In genomic region chr12:93784339-93785086, GRCh38 we compare ENCODE assay signal across 1 cellular context.
A peak's percentile ranks its signal among the peaks of the same experiment; 100 is the strongest.
TF ChIP-seq lines count a peak whose summit lies in the region.

No MANE protein-coding gene starts in this region.

TF ChIP-seq in liver, 16 proteins besides CTCF, POLR2A, EP300 and RAD21 (continued from another document):
- TF ChIP-seq REST (IDR thresholded peaks at IDR 0.05) = no peak
- TF ChIP-seq TAF1 (conservative IDR thresholded peaks at IDR 0.05) = no peak
- TF ChIP-seq FOXA1 (IDR thresholded peaks at IDR 0.05) = no peak
- TF ChIP-seq HNF4A (conservative IDR thresholded peaks at IDR 0.05) = peak; percentile 17 to 23
- TF ChIP-seq FOXA2 (IDR thresholded peaks at IDR 0.05) = no peak
- TF ChIP-seq GABPA (IDR thresholded peaks at IDR 0.05 in 1 of 2, conservative IDR thresholded peaks at IDR 0.05 in 1 of 2) = no peak
- TF ChIP-seq EGR1 (IDR thresholded peaks at IDR 0.05; ENCODE audit: low read depth in 2 of 2) = no peak
- no peak for TF ChIP-seq JUND (IDR thresholded peaks at IDR 0.05)
TF ChIP-seq in liver: peak in this region for 5.
